Comparison of ENCODE assay signal across 1 cellular context in genomic region chr11:86369668-86370067, GRCh38.
TF ChIP-seq lines count a peak whose summit lies in the region.

No MANE protein-coding gene starts in this region.

TF ChIP-seq in neural cell, 6 proteins besides CTCF, POLR2A, EP300 and RAD21 (continued from another document):
- no peak for TF ChIP-seq REST (IDR thresholded peaks at IDR 0.05; ENCODE audit: borderline replicate concordance)
